ENCODE assay signal across 8 cellular contexts in genomic region chr11:77091146-77091940, GRCh38. TPM values are rescaled to one million over a fixed set of nuclear protein-coding genes. Genes with fewer than 3 reads are reported as not detected.
DNase-seq lines count a peak whose midpoint lies in the region; ATAC-seq and TF ChIP-seq lines count a peak whose summit lies in the region.

No MANE protein-coding gene starts in this region.

- no peak overlapping the region for H3K4me2 ChIP-seq in osteoblast (ENCODE audit: insufficient read depth, low read length)

- no peaks in the 10 kb centered on the region for H3K79me2 ChIP-seq in osteoblast (ENCODE audit: insufficient read depth, low read length)

- no peaks in the 10 kb centered on the region for H3K4me1 ChIP-seq in foreskin keratinocyte
- no peaks in the 10 kb centered on the region for H3K4me1 ChIP-seq in osteoblast (ENCODE audit: insufficient read depth, low read length)
- peaks cover 0 to 94% (median 55%) of the 10 kb centered on the region in 4 donors for H3K4me1 ChIP-seq in tibial nerve

- peaks cover 3% of the 10 kb centered on the region for H3K36me3 ChIP-seq in osteoblast (ENCODE audit: insufficient read depth, low read length)
- peaks cover 0 to 16% (median 0%) of the 10 kb centered on the region in 3 donors for H3K36me3 ChIP-seq in tibial nerve

- TF ChIP-seq CTCF in foreskin keratinocyte (conservative IDR thresholded peaks at IDR 0.05) (peak; percentile 94), osteoblast (IDR thresholded peaks at IDR 0.05; ENCODE audit: extremely low read depth, low read depth, low read length) (peak; percentile 95), tibial nerve (IDR thresholded peaks at IDR 0.05) (peak; percentile 82 to 97 (median 94))

- no peak for TF ChIP-seq POLR2A in tibial nerve (IDR thresholded peaks at IDR 0.05)

- DNase-seq in Daoy (ENCODE audit: low read depth) (peak; percentile 65), M059J (ENCODE audit: low read depth) (peak; percentile 67), SHP77 treated with DMSO at 0.1 percent for 48 hours (lab: John Stamatoyannopoulos, UW) (peak; percentile 71), foreskin keratinocyte (peak; percentile 28 to 64), osteoblast (ENCODE audit: insufficient read length, low spot score, missing footprints) (peak; percentile 99), tibial nerve (ENCODE audit: low spot score in 2 of 2) (peak; percentile 84 to 95)
- DNase-seq in activated effector memory CD4-positive, alpha-beta T cell treated with anti-CD3 and anti-CD28 coated beads, Interleukin-2, amount 50 U/mL, for 16 hours: peak; percentile 91

- H3K4me3 ChIP-seq in osteoblast (ENCODE audit: insufficient read depth, low read length) (no peak overlapping the region), tibial nerve (no peak overlapping the region)

- peaks cover 14% of the 10 kb centered on the region for H4K20me1 ChIP-seq in osteoblast (ENCODE audit: insufficient read depth, low read length)

- no peak overlapping the region for H3K27ac ChIP-seq in foreskin keratinocyte
- H3K27ac ChIP-seq in osteoblast (ENCODE audit: low read depth, low read length): no peak overlapping the region
- H3K27ac ChIP-seq in tibial nerve: peak overlapping the region in 3 of 4 donors; percentile 35 to 77 (median 71)

- WGBS in tibial nerve, 2 donors: 41 to 53% methylated on average over 4 to 9 of the region's 9 CpGs

- H3K27me3 ChIP-seq in foreskin keratinocyte: no peaks in the 10 kb centered on the region
- H3K27me3 ChIP-seq in osteoblast (ENCODE audit: insufficient read depth, low read length): no peaks in the 10 kb centered on the region
- H3K27me3 ChIP-seq in tibial nerve: no peaks in the 10 kb centered on the region

- TF ChIP-seq EP300 in tibial nerve (IDR thresholded peaks at IDR 0.05): no peak

- H3K9me3 ChIP-seq in osteoblast (ENCODE audit: low read depth, low read length) (no peaks in the 10 kb centered on the region), tibial nerve (no peaks in the 10 kb centered on the region)

- ATAC-seq in GM21786 (IDR thresholded peaks at IDR 0.05; ENCODE audit: unreplicated experiment) (peak; percentile 70), foreskin keratinocyte (peak; percentile 89)

- no peak overlapping the region for H2AFZ ChIP-seq in osteoblast (ENCODE audit: low read length)

RNA-seq across cellular contexts. Expression of gene OMP, which starts 11.3 kb away (rescaled TPM):
- total RNA-seq in Daoy (2014; rRNA removed; shearing (Covaris generic)): not detected in 2 replicates
- total RNA-seq in M059J (2014; rRNA removed; shearing (Covaris generic)): not detected in 2 replicates
- not detected in 2 replicates for total RNA-seq in foreskin keratinocyte
- not detected in 2 replicates for polyA plus RNA-seq in foreskin keratinocyte
- 0.88 TPM in 1 of 2 replicates, not detected in the other for total RNA-seq in osteoblast
- 1 to 10 TPM in 1 of 4 donors, not detected in 3; 9.9 TPM for total RNA-seq in tibial nerve

RNA-seq across cellular contexts. Expression of gene CAPN5, which starts 24.6 kb away (rescaled TPM):
- total RNA-seq in Daoy (2014; rRNA removed; shearing (Covaris generic)): 2.7 and 5.5 TPM in 2 replicates
- 13.1 and 17.2 TPM in 2 replicates for total RNA-seq in M059J (2014; rRNA removed; shearing (Covaris generic))
- total RNA-seq in foreskin keratinocyte (0.81 and 1.4 TPM in 2 replicates), osteoblast (6.5 and 8.5 TPM in 2 replicates), tibial nerve (10 to 100 TPM; 15.9 to 24.5 (median 19.8) TPM)
- polyA plus RNA-seq in foreskin keratinocyte: 0.88 and 1.5 TPM in 2 replicates

RNA-seq across cellular contexts. Expression of gene MYO7A, which starts 36.7 kb away (rescaled TPM):
- total RNA-seq in Daoy (2014; rRNA removed; shearing (Covaris generic)): 0.40 TPM in 1 of 2 replicates, not detected in the other
- not detected in 2 replicates for total RNA-seq in M059J (2014; rRNA removed; shearing (Covaris generic))
- 0.27 and 0.35 TPM in 2 replicates for total RNA-seq in foreskin keratinocyte
- polyA plus RNA-seq in foreskin keratinocyte: 0.22 and 0.25 TPM in 2 replicates
- total RNA-seq in osteoblast: under 0.01 TPM in 2 replicates
- total RNA-seq in tibial nerve: 10 to 100 TPM; 12.6 to 45.0 (median 24.4) TPM

RNA-seq across cellular contexts. Expression of gene B3GNT6, which starts 57.1 kb away (rescaled TPM):
- total RNA-seq in Daoy (2014; rRNA removed; shearing (Covaris generic)): not detected in 2 replicates
- not detected in 2 replicates for total RNA-seq in M059J (2014; rRNA removed; shearing (Covaris generic))
- not detected in 2 replicates for total RNA-seq in foreskin keratinocyte
- not detected in 2 replicates for polyA plus RNA-seq in foreskin keratinocyte
- total RNA-seq in osteoblast: not detected in 2 replicates
- total RNA-seq in tibial nerve: not detected

Comparison
In these comparisons a context has a peak if more than half of its experiments do, and no peak if none do; other contexts are left out.
1. DNase-seq: peak in every context shown above with its lines; median percentile 99 in osteoblast; 91 in activated effector memory CD4-positive, alpha-beta T cell treated with anti-CD3 and anti-CD28 coated beads, Interleukin-2, amount 50 U/mL, for 16 hours; 90 in tibial nerve; 71 in SHP77 treated with DMSO at 0.1 percent for 48 hours; 67 in M059J; 65 in Daoy; 46 in foreskin keratinocyte.
2. H3K27ac ChIP-seq: peak in tibial nerve (3 of 4); none in foreskin keratinocyte (single experiment) and osteoblast (single experiment).
3. Peak in every context shown above with its lines, with median percentiles within 50 percentile points of each other: CTCF ChIP-seq.